ENCODE assay signal across 9 cellular contexts in genomic region chr6:160931378-160932343, GRCh38. TPM values are rescaled to one million over a fixed set of nuclear protein-coding genes. Genes with fewer than 3 reads are reported as not detected.
DNase-seq lines count a peak whose midpoint lies in the region; ATAC-seq, FAIRE-seq and TF ChIP-seq lines count a peak whose summit lies in the region.
"Had no signal": no experiment of that assay in that cellular context is flagged by ENCODE, and none has a peak within 500 bp of the region (broad histone marks: within the 10 kb centered on the region; RNA-seq: fewer than 3 reads in every experiment).

No MANE protein-coding gene starts in this region.

- no peaks in the 10 kb centered on the region for H3K79me2 ChIP-seq in K562 (ENCODE audit: control insufficient read depth, insufficient read depth, low read length)

- H2AFZ ChIP-seq in K562 (ENCODE audit: low read depth, low read length), result no peak overlapping the region

- FAIRE-seq in K562 (lab: Jason Lieb, UNC), result no peak

- H3K9ac ChIP-seq in HUES48 (ENCODE audit: low read depth, low read length) (no peak overlapping the region), K562 (ENCODE audit: insufficient read depth in 1 of 2, low read depth in 2 of 2, low read length in 2 of 2) (no peak overlapping the region)

- intact Hi-C loops in K562 (cut with micrococcal nuclease), result loop anchor here (2.0 to 5.0 kb wide), 2 partner anchors 61 to 441 kb away; partner anchors contain the start of gene MAP3K4

- peaks cover 8% of the 10 kb centered on the region for H3K4me1 ChIP-seq in HUES48 (ENCODE audit: control insufficient read depth, insufficient read depth, low read length)
- peaks cover 4 to 11% of the 10 kb centered on the region in 2 experiments; a peak in 4 of 5 replicates for H3K4me1 ChIP-seq in K562 (replicated peaks in 1 of 2; ENCODE audit: control insufficient read depth in 2 of 2, insufficient read depth in 2 of 2, low read length in 2 of 2)
- H3K4me1 ChIP-seq in thoracic aorta (ENCODE audit: control insufficient read depth in 1 of 2, low read depth in 2 of 2), result peaks cover 0 to 8% of the 10 kb centered on the region in 2 donors

- POLR2A ChIA-PET in K562 (lab: Yijun Ruan, JAX), result interaction anchor here (1.4 to 2.0 kb wide), 2 partner anchors 18 to 208 kb away, joined by 3 to 7 read pairs; no protein-coding TSS in a partner anchor

- H3K4me3 ChIP-seq in HUES48 (ENCODE audit: low read depth, low read length), result peak overlapping the region; percentile 71
- no peak overlapping the region for H3K4me3 ChIP-seq in K562
- H3K4me3 ChIP-seq in thoracic aorta, result peak overlapping the region; percentile 78

- in situ Hi-C loops in K562 (cut with MboI) (loop anchor here (5.0 kb wide), 1 partner anchor 446 kb away; no protein-coding TSS in a partner anchor), ACHN (cut with HindIII; ENCODE audit: low pct_ligation_motif_present, low pct_unique_long_range_greater_than_20kb, low sequenced_read_pairs) (no loop called here)

- 62% methylated on average over 14 of the region's 14 CpGs for WGBS in K562 (ENCODE audit: insufficient coverage, low coverage, missing lambda C conversion rate)

- TF ChIP-seq POLR2A in K562 (conservative IDR thresholded peaks at IDR 0.05), result no peak

- BruUV-seq in K562 (replicated peaks; lab: Mats Ljungman, UMichigan), result no TSS peak

- H3K9me3 ChIP-seq in HUES48 (ENCODE audit: control insufficient read depth, insufficient read depth, low read length) (no peaks in the 10 kb centered on the region), K562 (replicated peaks; ENCODE audit: control insufficient read depth, insufficient read depth, low read depth, low read length) (no peaks in the 10 kb centered on the region), thoracic aorta (no peaks in the 10 kb centered on the region)

- no peaks in the 10 kb centered on the region for H4K20me1 ChIP-seq in K562 (replicated peaks; ENCODE audit: control insufficient read depth, insufficient read depth, low read length)

- ATAC-seq in K562, result no peak
- no peak for ATAC-seq in thoracic aorta (ENCODE audit: insufficient number of reproducible peaks, low FRiP score, low read depth)
- ATAC-seq in GM21619 (IDR thresholded peaks at IDR 0.05; ENCODE audit: unreplicated experiment), result no peak
- no peak for ATAC-seq in HG02852 (IDR thresholded peaks at IDR 0.05; ENCODE audit: unreplicated experiment)

- CTCF ChIA-PET in K562 (lab: Yijun Ruan, JAX; ENCODE audit: low intra/inter-chr PET ratio), result no interaction called here

- DNase-seq in K562 (ENCODE audit: extremely low read depth in 1 of 4, low spot score in 3 of 4) (no peak), inferior parietal cortex (ENCODE audit: extremely low spot score) (peak; percentile 36), thoracic aorta (ENCODE audit: low spot score) (no peak), ACHN (no peak)
- no peak for DNase-seq in activated CD4-positive, CD25-positive, alpha-beta regulatory T cell (lab: John Stamatoyannopoulos, UW)
- DNase-seq: NCI-H187 treated with DMSO at 0.1 percent for 48 hours had no signal

- no peak for TF ChIP-seq RAD21 in K562 (CRISPR knock-in tag; conservative IDR thresholded peaks at IDR 0.05 in 1 of 2, IDR thresholded peaks at IDR 0.05 in 1 of 2)

- H3K36me3 ChIP-seq in HUES48 (ENCODE audit: control insufficient read depth, insufficient read depth, low read length), result no peaks in the 10 kb centered on the region
- no peaks in the 10 kb centered on the region for H3K36me3 ChIP-seq in K562 (ENCODE audit: control insufficient read depth, insufficient read depth, low read length)
- H3K36me3 ChIP-seq in thoracic aorta, result no peaks in the 10 kb centered on the region

- TF ChIP-seq EP300 in K562 (IDR thresholded peaks at IDR 0.05; ENCODE audit: low read length), result no peak

- H3K27me3 ChIP-seq in HUES48 (ENCODE audit: control insufficient read depth, insufficient read depth, low read length) (peaks cover 9% of the 10 kb centered on the region), K562 (ENCODE audit: control insufficient read depth in 2 of 2, insufficient read depth in 2 of 2, low read length in 2 of 2) (no peaks in the 10 kb centered on the region; a peak in 1 of 5 replicates), thoracic aorta (replicated peaks; ENCODE audit: insufficient read depth) (no peaks in the 10 kb centered on the region)

- TF ChIP-seq CTCF in K562 (IDR thresholded peaks at IDR 0.05 in 2 of 3, conservative IDR thresholded peaks at IDR 0.05 in 1 of 3; ENCODE audit: insufficient read depth in 2 of 3, low read depth in 1 of 3, low read length in 3 of 3) (no peak), thoracic aorta (IDR thresholded peaks at IDR 0.05) (no peak)

- H3K4me2 ChIP-seq in K562 (ENCODE audit: insufficient read depth, low read length), result no peak overlapping the region

- H3K27ac ChIP-seq in HUES48 (ENCODE audit: low read depth, low read length) (no peak overlapping the region), K562 (ENCODE audit: extremely low read depth, low read depth, low read length) (no peak overlapping the region), thoracic aorta (no peak overlapping the region)

- no peaks in the 10 kb centered on the region for H3K9me1 ChIP-seq in K562 (ENCODE audit: control insufficient read depth, insufficient read depth, low read length)

TF ChIP-seq in K562, 482 proteins besides CTCF, POLR2A, EP300 and RAD21:
- TF ChIP-seq PHB2 (IDR thresholded peaks at IDR 0.05; ENCODE audit: low read depth), result no peak
- TF ChIP-seq TAF7 (tag; IDR thresholded peaks at IDR 0.05), result no peak
- no peak for TF ChIP-seq ZNF668 (CRISPR knock-in tag; IDR thresholded peaks at IDR 0.05)
- TF ChIP-seq MTA1 (IDR thresholded peaks at IDR 0.05; ENCODE audit: borderline replicate concordance), result no peak
- no peak for TF ChIP-seq ID3 (CRISPR knock-in tag; IDR thresholded peaks at IDR 0.05)
- TF ChIP-seq ID3 (tag; IDR thresholded peaks at IDR 0.05), result no peak
- TF ChIP-seq BHLHE40 (IDR thresholded peaks at IDR 0.05; ENCODE audit: low read length), result peak; percentile 63; the same call in 1 of the 2 replicates
- no peak for TF ChIP-seq TAF9B (IDR thresholded peaks at IDR 0.05; ENCODE audit: partially characterized antibody)

RNA-seq across cellular contexts. Expression of gene MAP3K4, which starts 59.9 kb away (rescaled TPM):
- 89.3 and 263 TPM in 2 replicates for total RNA-seq in K562 (2011; cell fraction: chromatin; rRNA removed; ENCODE audit: low replicate concordance)
- 37.0 and 55.8 TPM in 2 replicates for total RNA-seq in K562 (2011; cell fraction: nucleolus; rRNA removed)
- 93.4 and 112 TPM in 2 replicates for total RNA-seq in K562 (2011; cell fraction: nucleoplasm; rRNA removed)
- total RNA-seq in K562 (2014; rRNA removed), result 47.3 and 48.9 TPM in 2 replicates
- total RNA-seq in K562 (2014; rRNA removed; fragmentation: Illumina TruSeq; extraction: Trizol), result 60.0 and 68.2 TPM in 2 replicates
- 60.3 and 62.6 TPM in 2 replicates for total RNA-seq in K562 (2015; rRNA removed; fragmentation: Illumina TruSeq; extraction: Trizol)
- total RNA-seq in K562 (2021), result 74.2 and 77.2 TPM in 2 replicates
- polyA plus RNA-seq in K562 (2011; rRNA removed), result 39.0 and 45.1 TPM in 2 replicates
- 16.5 and 25.0 TPM in 2 replicates for polyA plus RNA-seq in K562 (2011; cell fraction: cytosol; rRNA removed)
- polyA plus RNA-seq in K562 (2011; cell fraction: nucleus; rRNA removed), result 109 and 122 TPM in 2 replicates
- 24.3 and 31.1 TPM in 2 replicates for polyA plus RNA-seq in K562 (2012)
- polyA plus RNA-seq in K562 (2014; fragmentation: Illumina TruSeq; extraction: Trizol), result 39.4 and 51.8 TPM in 2 replicates
- polyA plus RNA-seq in K562 (2014; fragmentation: Nextera tagmentation; extraction: Ambion mirVana), result 10 to 100 TPM; 21.0 to 24.0 TPM
- 40.6 and 44.9 TPM in 2 replicates for polyA plus RNA-seq in K562 (2014; rRNA removed)
- polyA minus RNA-seq in K562 (2011; rRNA and poly(A)+ RNA removed), result 96.3 and 107 TPM in 2 replicates
- polyA minus RNA-seq in K562 (2011; cell fraction: cytosol; rRNA and poly(A)+ RNA removed), result 24.5 and 37.7 TPM in 2 replicates
- 86.0 and 138 TPM in 2 replicates for polyA minus RNA-seq in K562 (2011; cell fraction: nucleus; rRNA and poly(A)+ RNA removed)
- total RNA-seq in thoracic aorta, result 10 to 100 TPM; 22.6 to 25.3 TPM
